In genomic region chr11:127345819-127346459, GRCh38 we compare ENCODE assay signal across 8 cellular contexts.
DNase-seq lines count a peak whose midpoint lies in the region; ATAC-seq and TF ChIP-seq lines count a peak whose summit lies in the region.

No MANE protein-coding gene starts in this region.

- 48 to 51% methylated on average over 12 of the region's 12 CpGs for WGBS in upper lobe of left lung, 2 donors

- no peaks in the 10 kb centered on the region for H3K27me3 ChIP-seq in left lung
- no peaks in the 10 kb centered on the region for H3K27me3 ChIP-seq in upper lobe of left lung

- no peak for TF ChIP-seq EP300 in upper lobe of left lung (IDR thresholded peaks at IDR 0.05)

- no peaks in the 10 kb centered on the region for H3K4me1 ChIP-seq in left lung
- no peaks in the 10 kb centered on the region for H3K4me1 ChIP-seq in upper lobe of left lung

- TF ChIP-seq CTCF in left lung (IDR thresholded peaks at IDR 0.05) (peak; percentile 49 to 51), upper lobe of left lung (IDR thresholded peaks at IDR 0.05) (peak in 4 of 6 experiments; percentile 23 to 45 (median 34))

- H3K27ac ChIP-seq in left lung (no peak overlapping the region), upper lobe of left lung (no peak overlapping the region)

- ATAC-seq in left lung (peak; percentile 61), upper lobe of left lung (ENCODE audit: low FRiP score in 2 of 2) (peak in 1 of 2 donors; percentile 46), GM21576 (IDR thresholded peaks at IDR 0.05; ENCODE audit: unreplicated experiment) (no peak)

- peak; percentile 58 for DNase-seq in COR-L47 (lab: John Stamatoyannopoulos, UW)
- peak; percentile 11 for DNase-seq in H4 (ENCODE audit: low spot score)
- DNase-seq in NCI-H526 treated with DMSO at 0.1 percent for 48 hours (lab: John Stamatoyannopoulos, UW), result peak; percentile 60
- peak; percentile 66 to 67 for DNase-seq in T47D (ENCODE audit: low read depth in 1 of 2, low spot score in 1 of 2)
- DNase-seq in left lung, result no peak
- DNase-seq in upper lobe of left lung, result no peak
- DNase-seq in effector CD4-positive, alpha-beta T cell, result no peak

- H3K4me3 ChIP-seq in left lung (no peak overlapping the region), upper lobe of left lung (no peak overlapping the region)

- H3K9me3 ChIP-seq in left lung (peaks cover 0 to 10% of the 10 kb centered on the region in 2 donors), upper lobe of left lung (no peaks in the 10 kb centered on the region)

- intact Hi-C loops in left lung (cut with DNase I), result no loop called here

- H3K36me3 ChIP-seq in left lung (no peaks in the 10 kb centered on the region), upper lobe of left lung (no peaks in the 10 kb centered on the region)

- in situ Hi-C loops in T47D (cut with HindIII; ENCODE audit: low pct_unique_long_range_greater_than_20kb, low sequenced_read_pairs), result no loop called here

- TF ChIP-seq POLR2A in upper lobe of left lung (IDR thresholded peaks at IDR 0.05), result no peak

Comparison
In these comparisons a context has a peak if more than half of its experiments do, and no peak if none do; other contexts are left out.
1. DNase-seq: peak in COR-L47 (single experiment), H4 (single experiment), NCI-H526 treated with DMSO at 0.1 percent for 48 hours (single experiment) and T47D (2 of 2); none in left lung (0 of 2), upper lobe of left lung (0 of 2) and effector CD4-positive, alpha-beta T cell (single experiment).